Comparison of ENCODE assay signal across 8 cellular contexts in the genomic region with DNA sequence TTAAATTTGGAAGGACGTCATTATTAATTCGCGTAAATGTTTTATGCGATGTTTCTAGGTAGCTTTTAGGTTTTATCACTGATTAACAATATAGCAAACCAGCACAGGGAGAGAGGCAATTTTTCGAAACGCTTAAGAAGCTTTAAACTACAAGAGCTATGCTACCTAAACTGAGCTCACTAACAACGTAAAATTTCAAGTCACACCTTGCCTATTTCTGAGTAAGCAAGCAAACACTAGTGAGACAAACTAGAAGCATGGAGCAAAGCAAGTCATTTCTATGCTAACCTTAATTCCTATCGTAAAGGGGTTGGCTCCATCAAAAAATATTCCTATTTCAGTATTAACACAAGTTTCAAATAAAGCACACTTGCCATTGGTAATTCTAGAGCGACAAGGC. TPM values are rescaled to one million over a fixed set of nuclear protein-coding genes. Genes with fewer than 3 reads are reported as not detected.
DNase-seq lines count a peak whose midpoint lies in the region; FAIRE-seq and TF ChIP-seq lines count a peak whose summit lies in the region.

No MANE protein-coding gene starts in this region.

- no peaks in the 10 kb centered on the region for H3K27me3 Mint-ChIP-seq in progenitor cell of endocrine pancreas

- peak overlapping the region; percentile 82 for H3K4me2 ChIP-seq in PC-9

- H4K20me1 ChIP-seq in PC-9 (ENCODE audit: insufficient read depth), result 0 out of 2 replicates have a peak, but pooled peaks cover 5% of the 10 kb centered on the region

- peak overlapping the region; percentile 82 for H3K27ac Mint-ChIP-seq in progenitor cell of endocrine pancreas

- H3K27ac ChIP-seq in PC-9, result no peak overlapping the region

- peak overlapping the region; percentile 97 for H3K4me3 ChIP-seq in PC-9

- peaks cover 10% of the 10 kb centered on the region; the same call in 1 of the 2 replicates for H3F3A ChIP-seq in PC-9 (ENCODE audit: insufficient read depth, low read depth)

- CTCF ChIA-PET in PC-9 (lab: Charles Lee), result no interaction called here

- peaks cover 13% of the 10 kb centered on the region for H3K4me1 Mint-ChIP-seq in progenitor cell of endocrine pancreas (ENCODE audit: low read depth)

- DNase-seq in PC-9 (peak in 1 of 2 experiments; percentile 50), erythroblast (lab: John Stamatoyannopoulos, UW) (peak; percentile 40 to 60), progenitor cell of endocrine pancreas (ENCODE audit: low spot score, unreplicated experiment) (no peak), HUDEP-2 (lab: John Stamatoyannopoulos, UW; ENCODE audit: unreplicated experiment in 76 of 76) (no peak), OCI-M2 (lab: John Stamatoyannopoulos, UW; ENCODE audit: unreplicated experiment) (no peak), GOT3 (lab: John Stamatoyannopoulos, UW) (no peak)
- no peak for DNase-seq in activated CD4-positive, alpha-beta T cell treated with anti-CD3 and anti-CD28 coated beads for 4 hours

- TF ChIP-seq CTCF in PC-9 (conservative IDR thresholded peaks at IDR 0.05) (no peak), progenitor cell of endocrine pancreas (IDR thresholded peaks at IDR 0.05; ENCODE audit: unreplicated experiment) (no peak)

- no peaks in the 10 kb centered on the region for H3K27me3 ChIP-seq in PC-9 (ENCODE audit: insufficient read depth, low read depth)

- peak; percentile 3 for FAIRE-seq in G401.6 (lab: Jason Lieb, UNC)

- H3K9me3 Mint-ChIP-seq in progenitor cell of endocrine pancreas (ENCODE audit: low read depth), result no peaks in the 10 kb centered on the region

- H3K9me3 ChIP-seq in PC-9 (ENCODE audit: insufficient read depth, low read depth), result no peaks in the 10 kb centered on the region

- POLR2A ChIA-PET in PC-9 (lab: Charles Lee; ENCODE audit: unreplicated experiment), result no interaction called here

- TF ChIP-seq POLR2A in erythroblast (IDR thresholded peaks at IDR 0.05; ENCODE audit: low read length), result no peak

- H3K79me2 ChIP-seq in PC-9 (ENCODE audit: low read depth), result peaks cover 52% of the 10 kb centered on the region

- peaks cover 2% of the 10 kb centered on the region for H3K36me3 Mint-ChIP-seq in progenitor cell of endocrine pancreas (ENCODE audit: insufficient read depth)

- H3K4me3 Mint-ChIP-seq in progenitor cell of endocrine pancreas (ENCODE audit: low read depth), result peak overlapping the region; percentile 83

- intact Hi-C loops in PC-9 (cut with micrococcal nuclease; ENCODE audit: unreplicated experiment), result no loop called here

- no peaks in the 10 kb centered on the region for H3K9me2 ChIP-seq in PC-9 (ENCODE audit: insufficient read depth)

- no peaks in the 10 kb centered on the region for H3K36me3 ChIP-seq in PC-9 (ENCODE audit: low read depth)

- peaks cover 21% of the 10 kb centered on the region for H3K4me1 ChIP-seq in PC-9 (replicated peaks; ENCODE audit: insufficient read depth)

- peak overlapping the region; percentile 98 for H2AFZ ChIP-seq in PC-9

- TSS peak; percentile 39 for BruUV-seq in PC-9 (replicated peaks; lab: Mats Ljungman, UMichigan)

RNA-seq across cellular contexts. Expression of gene ITSN2, which starts 1.2 kb away (rescaled TPM):
- total RNA-seq in PC-9 (2021) (28.4 and 30.4 TPM in 2 replicates), progenitor cell of endocrine pancreas (25.5 and 26.7 TPM in 2 replicates)

Comparison
In these comparisons a context has a peak if more than half of its experiments do, and no peak if none do; other contexts are left out.
1. DNase-seq: peak in erythroblast (2 of 2); none in progenitor cell of endocrine pancreas (single experiment), HUDEP-2 (0 of 76), OCI-M2 (single experiment), activated CD4-positive, alpha-beta T cell treated with anti-CD3 and anti-CD28 coated beads for 4 hours (0 of 2) and GOT3 (single experiment).